Comparison of ENCODE assay signal across 27 cellular contexts in the genomic region with DNA sequence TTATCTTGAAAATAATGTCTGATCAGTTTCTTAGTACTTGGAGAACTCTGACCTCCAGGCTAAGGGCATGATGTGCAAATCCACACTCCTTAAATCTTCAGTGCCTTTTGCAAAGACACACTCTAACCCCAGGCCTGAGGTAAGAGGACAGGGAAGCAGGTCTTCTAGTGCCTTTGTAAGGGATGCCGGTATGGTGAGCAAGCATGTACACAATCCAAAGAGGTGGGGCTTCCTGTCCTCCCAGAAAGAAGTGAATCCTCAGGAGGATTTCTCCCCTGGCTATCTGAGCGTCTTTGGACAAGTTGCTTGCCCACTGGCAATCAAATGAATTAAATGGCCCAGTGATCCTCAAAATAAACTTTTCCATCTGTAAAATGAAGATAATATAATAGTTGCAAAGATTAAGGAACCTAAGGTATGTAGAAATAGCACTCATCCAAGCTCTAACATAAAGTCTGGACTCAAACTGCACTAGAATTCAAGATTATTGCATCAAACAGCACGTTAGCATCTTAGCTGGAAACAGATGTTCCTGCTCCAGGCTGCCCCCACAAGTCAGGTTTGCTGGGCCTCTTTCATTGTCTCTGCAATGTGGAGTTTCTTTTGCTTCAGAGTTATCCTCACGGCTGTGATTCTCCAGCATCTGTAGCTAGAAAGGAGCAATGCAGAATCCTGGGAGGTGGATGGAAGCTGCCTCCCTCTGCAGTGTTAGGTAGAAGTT.
DNase-seq lines count a peak whose midpoint lies in the region; ATAC-seq, FAIRE-seq and TF ChIP-seq lines count a peak whose summit lies in the region.
"Had no signal": no experiment of that assay in that cellular context is flagged by ENCODE, and none has a peak within 500 bp of the region (broad histone marks: within the 10 kb centered on the region; RNA-seq: fewer than 3 reads in every experiment).

No MANE protein-coding gene starts in this region.

- H3K4ac ChIP-seq in H1 (replicated peaks; ENCODE audit: insufficient read length, low read depth, low read length), result no peak overlapping the region
- H3K4ac ChIP-seq in trophoblast cell (ENCODE audit: low read depth, low read length), result no peak overlapping the region

- in situ Hi-C loops in ACHN (cut with HindIII; ENCODE audit: low pct_ligation_motif_present, low pct_unique_long_range_greater_than_20kb, low sequenced_read_pairs), result no loop called here

- no peak for TF ChIP-seq POLR2A in H1 (IDR thresholded peaks at IDR 0.05; ENCODE audit: control extremely low read depth in 1 of 2, low read depth in 2 of 2, low read length in 2 of 2)

- no peaks in the 10 kb centered on the region for H3K27me3 ChIP-seq in AG04450 (ENCODE audit: control insufficient read depth, insufficient read depth, low read length)
- H3K27me3 ChIP-seq in GM23338 (ENCODE audit: insufficient read depth), result no peaks in the 10 kb centered on the region
- no peaks in the 10 kb centered on the region; a peak in 1 of 7 replicates for H3K27me3 ChIP-seq in H1 (replicated peaks in 1 of 4; ENCODE audit: control insufficient read depth in 3 of 4, extremely low read depth in 1 of 4, insufficient read depth in 3 of 4, low read length in 3 of 4)
- no peaks in the 10 kb centered on the region for H3K27me3 ChIP-seq in foreskin keratinocyte
- H3K27me3 ChIP-seq in trophoblast cell (ENCODE audit: insufficient read depth, low read length), result no peaks in the 10 kb centered on the region
- H3K27me3 ChIP-seq: right atrium auricular region, SJSA1, tibial nerve had no signal

- H4K12ac ChIP-seq in trophoblast cell (ENCODE audit: low read depth, low read length), result no peak overlapping the region

- H3K9me2 ChIP-seq in GM23338 (ENCODE audit: insufficient read depth), result no peaks in the 10 kb centered on the region

- H3K4me3 Mint-ChIP-seq in GM23338, result no peak overlapping the region
- H3K4me3 Mint-ChIP-seq: activated CD8-positive, alpha-beta T cell treated with anti-CD3 and anti-CD28 coated beads for 36 hours; CD14-positive monocyte; nephron progenitor cell had no signal

- H3K14ac ChIP-seq in H1 (ENCODE audit: insufficient read length) (no peak overlapping the region), trophoblast cell (ENCODE audit: low read length) (no peak overlapping the region)

- peaks cover 5% of the 10 kb centered on the region for H3K23me2 ChIP-seq in H1 (ENCODE audit: low read depth, low read length)

- peaks cover 35% of the 10 kb centered on the region for H3K4me1 Mint-ChIP-seq in GM23338

- no peaks in the 10 kb centered on the region for H4K20me1 ChIP-seq in GM23338 (replicated peaks; ENCODE audit: insufficient read depth)
- no peaks in the 10 kb centered on the region for H4K20me1 ChIP-seq in H1 (replicated peaks in 1 of 2; ENCODE audit: control insufficient read depth in 1 of 2, insufficient read depth in 2 of 2, low read length in 2 of 2)

- no peak overlapping the region for H4K5ac ChIP-seq in H1 (ENCODE audit: insufficient read length, low read depth, low read length)

- H3K4me1 ChIP-seq in GM23338 (ENCODE audit: insufficient read depth), result peaks cover 27% of the 10 kb centered on the region
- H3K4me1 ChIP-seq in H1 (replicated peaks in 1 of 4; ENCODE audit: control insufficient read depth in 3 of 4, insufficient read depth in 4 of 4, low read length in 3 of 4), result peaks cover 2 to 11% (median 6%) of the 10 kb centered on the region in 4 experiments; a peak in 2 of 7 replicates
- H3K4me1 ChIP-seq in foreskin keratinocyte, result no peaks in the 10 kb centered on the region
- H3K4me1 ChIP-seq in trophoblast cell (ENCODE audit: control insufficient read depth in 1 of 2, insufficient read depth in 2 of 2, low read length in 2 of 2), result no peaks in the 10 kb centered on the region
- H3K4me1 ChIP-seq: A549, right atrium auricular region, SJSA1, tibial nerve had no signal

- H3K4me2 ChIP-seq in GM23338 (no peak overlapping the region), H1 (ENCODE audit: insufficient read depth in 1 of 2, low read depth in 2 of 2, low read length in 2 of 2) (no peak overlapping the region), trophoblast cell (ENCODE audit: low read length) (no peak overlapping the region)
- H3K4me2 ChIP-seq: A549 had no signal

- WGBS in H1 (ENCODE audit: extremely low coverage in 1 of 2, insufficient coverage in 1 of 2, insufficient read length in 1 of 2, insufficient replicate concordance in 2 of 2, low coverage in 1 of 2, low lambda C conversion rate in 2 of 2, missing lambda C conversion rate in 1 of 2), 2 experiments, result 82% methylated on average over 4 of the region's 4 CpGs; no CpG with 5 or more reads in 1 of the 2 experiments
- WGBS in trophoblast cell (ENCODE audit: extremely low coverage, insufficient coverage, insufficient read length), result no CpG with 5 or more reads among the region's 4 CpGs

- no peaks in the 10 kb centered on the region for H3K9me3 Mint-ChIP-seq in GM23338
- H3K9me3 Mint-ChIP-seq: activated CD8-positive, alpha-beta T cell treated with anti-CD3 and anti-CD28 coated beads for 36 hours; activated naive CD4-positive, alpha-beta T cell treated with anti-CD3 and anti-CD28 coated beads, Interleukin-2, amount 50 U/mL, for 72 hours; activated T-helper 2 cell treated with anti-CD3 and anti-CD28 coated beads, Interferon-gamma antibody, Interleukin-2, Interleukin-4, amounts not matched to agents 10 μg/mL and 5 μg/mL and 100 μg/mL, durations not matched to agents 14 hours and 24 hours and 36 hours; nephron progenitor cell had no signal

- no peak overlapping the region for H3K27ac ChIP-seq in AG04450 (ENCODE audit: low read depth, low read length)
- H3K27ac ChIP-seq in GM23338 (ENCODE audit: low read depth), result no peak overlapping the region
- no peak overlapping the region for H3K27ac ChIP-seq in H1 (ENCODE audit: low read depth, low read length)
- H3K27ac ChIP-seq in foreskin keratinocyte, result no peak overlapping the region
- no peak overlapping the region for H3K27ac ChIP-seq in trophoblast cell (ENCODE audit: low read depth, low read length)
- H3K27ac ChIP-seq: A549, right atrium auricular region, SJSA1, tibial nerve had no signal

- no peak overlapping the region for H3K23ac ChIP-seq in H1 (ENCODE audit: insufficient read length)
- H3K23ac ChIP-seq in trophoblast cell (ENCODE audit: low read length), result no peak overlapping the region

- H4K91ac ChIP-seq in H1 (replicated peaks; ENCODE audit: insufficient read length, low read length), result no peak overlapping the region
- H4K91ac ChIP-seq in trophoblast cell (ENCODE audit: low read depth, low read length), result no peak overlapping the region

- H2BK5ac ChIP-seq in H1 (ENCODE audit: low read depth, low read length) (no peak overlapping the region), trophoblast cell (ENCODE audit: low read depth, low read length, poor library complexity) (no peak overlapping the region)

- no peak for TF ChIP-seq RAD21 in H1 (IDR thresholded peaks at IDR 0.05 in 1 of 2, conservative IDR thresholded peaks at IDR 0.05 in 1 of 2; ENCODE audit: low read depth in 2 of 2, low read length in 2 of 2)

- DNase-seq in AG04450 (ENCODE audit: low read depth, low spot score), result no peak
- DNase-seq in GM23338 (ENCODE audit: low spot score), result no peak
- no peak for DNase-seq in H1 (ENCODE audit: low read depth in 1 of 2, low spot score in 2 of 2)
- DNase-seq in foreskin keratinocyte, result peak; percentile 20 to 42
- no peak for DNase-seq in NOMO-1 (lab: John Stamatoyannopoulos, UW; ENCODE audit: unreplicated experiment in 2 of 2)
- no peak for DNase-seq in trophoblast cell
- no peak for DNase-seq in ACHN
- DNase-seq: activated CD8-positive, alpha-beta T cell treated with anti-CD3 and anti-CD28 coated beads for 36 hours; aorta; caudate nucleus; heart left ventricle; NCI-H1105 treated with DMSO at 0.1 percent for 48 hours; NCI-H1930; NCI-H524; nephron progenitor cell; stimulated activated CD4-positive, alpha-beta T cell treated with anti-CD3 and anti-CD28 coated beads, Interleukin-2, amount 100 ng/mL, for 48 hours had no signal

- TF ChIP-seq CTCF in AG04450 (IDR thresholded peaks at IDR 0.05; ENCODE audit: low read depth, low read length), result 0 out of 2 replicates have a peak, but pooled peaks have one; percentile 11
- no peak for TF ChIP-seq CTCF in GM23338 (conservative IDR thresholded peaks at IDR 0.05; ENCODE audit: low read depth in 2 of 2)
- no peak for TF ChIP-seq CTCF in H1 (IDR thresholded peaks at IDR 0.05; ENCODE audit: control extremely low read depth in 1 of 3, insufficient read depth in 1 of 3, low read depth in 1 of 3, low read length in 3 of 3)
- no peak for TF ChIP-seq CTCF in foreskin keratinocyte (conservative IDR thresholded peaks at IDR 0.05)

- no peak overlapping the region for H3K18ac ChIP-seq in H1 (ENCODE audit: extremely low read depth, low read length)
- no peak overlapping the region for H3K18ac ChIP-seq in trophoblast cell (ENCODE audit: low read length)

- H3K9me3 ChIP-seq in AG04450 (ENCODE audit: control insufficient read depth, insufficient read depth, low read length) (no peaks in the 10 kb centered on the region), H1 (ENCODE audit: insufficient read depth in 2 of 2, low read depth in 1 of 2, low read length in 1 of 2) (no peaks in the 10 kb centered on the region), trophoblast cell (ENCODE audit: insufficient read depth, low read depth, low read length) (no peaks in the 10 kb centered on the region)
- H3K9me3 ChIP-seq: heart left ventricle, right atrium auricular region, SJSA1, tibial nerve had no signal

- no peaks in the 10 kb centered on the region for H3F3A ChIP-seq in GM23338 (replicated peaks; ENCODE audit: low read depth)

- H3K79me1 ChIP-seq in H1 (ENCODE audit: low read depth, low read length) (no peaks in the 10 kb centered on the region), trophoblast cell (ENCODE audit: low read length) (no peaks in the 10 kb centered on the region)

- H3K4me3 ChIP-seq in AG04450 (ENCODE audit: low read depth, low read length), result no peak overlapping the region
- H3K4me3 ChIP-seq in GM23338, result no peak overlapping the region
- no peak overlapping the region for H3K4me3 ChIP-seq in H1 (ENCODE audit: extremely low read depth in 1 of 4, insufficient read depth in 2 of 4, low read depth in 3 of 4, low read length in 4 of 4)
- no peak overlapping the region for H3K4me3 ChIP-seq in trophoblast cell (ENCODE audit: low read depth, low read length)
- H3K4me3 ChIP-seq: A549, GM12878, heart left ventricle, lung, right atrium auricular region, SJSA1, tibial nerve had no signal

- H2BK12ac ChIP-seq in H1 (ENCODE audit: low read depth, low read length) (no peak overlapping the region), trophoblast cell (ENCODE audit: low read length) (no peak overlapping the region)

- H3K27me3 Mint-ChIP-seq in GM23338 (ENCODE audit: insufficient read depth, low read depth, poor library complexity), result no peaks in the 10 kb centered on the region

- no peak overlapping the region for H3K9ac ChIP-seq in H1 (replicated peaks in 1 of 4; ENCODE audit: extremely low read depth in 1 of 4, low read depth in 3 of 4, low read length in 3 of 4)
- H3K9ac ChIP-seq in trophoblast cell (ENCODE audit: low read length), result no peak overlapping the region

- FAIRE-seq in H1 (lab: Jason Lieb, UNC), result no peak
- FAIRE-seq: GM12878, RCC 7860 had no signal

- no peak overlapping the region for H3K56ac ChIP-seq in H1 (replicated peaks; ENCODE audit: insufficient read length, low read depth, low read length)

- no peaks in the 10 kb centered on the region for H3K36me3 Mint-ChIP-seq in GM23338 (ENCODE audit: low read depth)
- H3K36me3 Mint-ChIP-seq: activated naive CD4-positive, alpha-beta T cell treated with anti-CD3 and anti-CD28 coated beads, Interleukin-2, amount 50 U/mL, for 72 hours; CD14-positive monocyte had no signal

- no peak overlapping the region for H2AK5ac ChIP-seq in H1 (ENCODE audit: low read depth, low read length)
- H2AK5ac ChIP-seq in trophoblast cell (ENCODE audit: low read length), result no peak overlapping the region

- POLR2A ChIA-PET in AG04450 (lab: Yijun Ruan, JAX) (no interaction called here), H1 (lab: Charles Lee; ENCODE audit: partially characterized antibody) (no interaction called here)

- TF ChIP-seq EP300 in H1 (IDR thresholded peaks at IDR 0.05; ENCODE audit: borderline replicate concordance in 1 of 2, low read depth in 2 of 2, low read length in 2 of 2), result no peak

- H2BK120ac ChIP-seq in H1 (replicated peaks; ENCODE audit: low read depth, low read length) (no peak overlapping the region), trophoblast cell (ENCODE audit: insufficient read depth, low read length, poor library complexity) (no peak overlapping the region)

- no peak overlapping the region for H4K8ac ChIP-seq in H1 (ENCODE audit: extremely low read depth, insufficient read depth, low read length)
- no peak overlapping the region for H4K8ac ChIP-seq in trophoblast cell (ENCODE audit: low read depth, low read length)

- no peak overlapping the region for H3K27ac Mint-ChIP-seq in GM23338
- H3K27ac Mint-ChIP-seq: activated CD8-positive, alpha-beta T cell treated with anti-CD3 and anti-CD28 coated beads for 36 hours; activated naive CD4-positive, alpha-beta T cell treated with anti-CD3 and anti-CD28 coated beads, Interleukin-2, amount 50 U/mL, for 72 hours; activated T-helper 2 cell treated with anti-CD3 and anti-CD28 coated beads, Interferon-gamma antibody, Interleukin-2, Interleukin-4, amounts not matched to agents 10 μg/mL and 5 μg/mL and 100 μg/mL, durations not matched to agents 14 hours and 24 hours and 36 hours; nephron progenitor cell had no signal

- H3K79me2 ChIP-seq in GM23338 (replicated peaks; ENCODE audit: insufficient read depth) (no peaks in the 10 kb centered on the region), H1 (ENCODE audit: control insufficient read depth in 1 of 2, insufficient read depth in 2 of 2, low read length in 2 of 2) (no peaks in the 10 kb centered on the region; a peak in 1 of 4 replicates), trophoblast cell (ENCODE audit: control insufficient read depth, insufficient read depth, low read length, poor library complexity) (no peaks in the 10 kb centered on the region)

- no peaks in the 10 kb centered on the region for H3K36me3 ChIP-seq in GM23338 (ENCODE audit: insufficient read depth)
- no peaks in the 10 kb centered on the region for H3K36me3 ChIP-seq in H1 (ENCODE audit: control insufficient read depth in 2 of 4, insufficient read depth in 4 of 4, low read length in 3 of 4)
- H3K36me3 ChIP-seq in trophoblast cell (ENCODE audit: control insufficient read depth in 1 of 2, insufficient read depth in 2 of 2, low read length in 2 of 2), result no peaks in the 10 kb centered on the region
- H3K36me3 ChIP-seq: heart left ventricle, right atrium auricular region, SJSA1, tibial nerve had no signal

- no peak overlapping the region for H2BK20ac ChIP-seq in H1 (ENCODE audit: low read length)

- no peak overlapping the region for H2BK15ac ChIP-seq in H1 (ENCODE audit: low read length)

- peak overlapping the region; percentile 94 for H2AFZ ChIP-seq in GM23338
- peak overlapping the region; percentile 52 for H2AFZ ChIP-seq in H1 (ENCODE audit: low read length)
- H2AFZ ChIP-seq in trophoblast cell (ENCODE audit: insufficient read depth, low read length, poor library complexity), result no peak overlapping the region

- CTCF ChIA-PET in AG04450 (lab: Charles Lee) (interaction anchor here (1.6 kb wide), 1 partner anchor 1125 kb away, joined by 3 read pairs; no protein-coding TSS in a partner anchor), H1 (lab: Charles Lee; ENCODE audit: partially characterized antibody) (interaction anchor here (0.9 to 3.5 kb wide), 4 partner anchors 45 to 380 kb away, joined by 3 to 18 read pairs (median 4); no protein-coding TSS in a partner anchor)

- ATAC-seq in GM23338, result no peak
- peak; percentile 33 for ATAC-seq in foreskin keratinocyte
- ATAC-seq in GM18861 (IDR thresholded peaks at IDR 0.05; ENCODE audit: unreplicated experiment), result no peak
- ATAC-seq: A549; activated CD8-positive, alpha-beta T cell treated with anti-CD3 and anti-CD28 coated beads for 36 hours; activated naive CD4-positive, alpha-beta T cell treated with anti-CD3 and anti-CD28 coated beads, Interleukin-2, amount 50 U/mL, for 72 hours; GM12878 had no signal

Comparison
In these comparisons a context has a peak if more than half of its experiments do, and no peak if none do; other contexts are left out.
1. DNase-seq: peak in foreskin keratinocyte (2 of 2); none in AG04450 (single experiment), GM23338 (single experiment), H1 (0 of 2), NOMO-1 (0 of 2), trophoblast cell (0 of 2) and ACHN (single experiment).